Comparison of ENCODE assay signal across 10 cellular contexts in the genomic region with DNA sequence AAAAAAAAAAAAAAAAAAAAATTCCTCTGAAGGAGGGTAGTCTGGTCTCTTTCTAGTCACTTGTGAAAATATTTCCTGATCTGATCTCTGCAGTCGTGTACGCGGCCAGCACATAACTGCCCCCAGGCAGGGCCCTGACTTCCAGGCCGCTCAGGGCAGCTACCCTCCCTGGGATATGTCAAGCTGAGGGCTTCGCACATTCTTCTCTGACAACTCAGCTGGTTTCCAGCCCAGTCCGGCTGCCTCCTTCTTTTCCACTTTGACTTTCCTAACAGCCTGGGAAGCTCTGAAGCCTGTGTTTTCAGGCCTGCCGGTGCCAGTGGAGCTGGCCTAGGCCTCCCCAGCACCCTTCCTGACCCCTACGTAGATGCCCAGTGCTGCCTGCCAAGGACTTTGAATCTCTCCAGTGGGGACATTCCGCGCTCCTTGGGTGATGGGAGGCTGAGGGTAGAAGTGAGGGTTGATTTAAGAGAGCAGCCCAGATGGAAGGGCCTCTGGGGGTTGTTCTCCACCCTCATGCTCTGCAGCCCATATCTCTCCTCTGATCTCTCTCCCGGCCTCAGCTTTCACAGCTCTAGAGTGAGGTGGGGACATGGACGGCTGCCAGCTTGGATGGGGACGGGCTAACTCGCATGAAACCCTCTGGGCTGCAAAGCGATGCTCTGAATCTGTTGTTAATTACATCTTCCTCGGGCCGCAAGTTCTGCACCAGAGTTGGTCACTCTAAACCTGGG. TPM values are rescaled to one million over a fixed set of nuclear protein-coding genes. Genes with fewer than 3 reads are reported as not detected.
DNase-seq lines count a peak whose midpoint lies in the region; FAIRE-seq and TF ChIP-seq lines count a peak whose summit lies in the region.
"Had no signal": no experiment of that assay in that cellular context is flagged by ENCODE, and none has a peak within 500 bp of the region (broad histone marks: within the 10 kb centered on the region; RNA-seq: fewer than 3 reads in every experiment).

No MANE protein-coding gene starts in this region.

- H3K9ac ChIP-seq in keratinocyte (ENCODE audit: control insufficient read depth, extremely low read depth, insufficient read depth, low read length) (no peak overlapping the region), stomach smooth muscle (ENCODE audit: low read length in 2 of 2) (peak overlapping the region; percentile 39 to 58)

- H2AFZ ChIP-seq in keratinocyte (ENCODE audit: control insufficient read depth, low read length) = no peak overlapping the region

- no peaks in the 10 kb centered on the region for H4K20me1 ChIP-seq in keratinocyte (ENCODE audit: control insufficient read depth, extremely low read depth, insufficient read depth, low read length)

- H3K9me3 ChIP-seq in keratinocyte (ENCODE audit: control insufficient read depth, low read depth, low read length) (no peaks in the 10 kb centered on the region), stomach smooth muscle (ENCODE audit: control insufficient read depth in 2 of 2, low read length in 2 of 2) (no peaks in the 10 kb centered on the region)

- in situ Hi-C loops in brain microvascular endothelial cell (cut with HindIII; ENCODE audit: low pct_ligation_motif_present, low sequenced_read_pairs) = no loop called here

- H3K9me1 ChIP-seq in keratinocyte (ENCODE audit: control insufficient read depth, extremely low read depth, insufficient read depth, low read length) = peaks cover 2% of the 10 kb centered on the region

- DNase-seq in HCEC 1CT (peak; percentile 83), brain microvascular endothelial cell (peak; percentile 74), keratinocyte (ENCODE audit: low read depth, low spot score) (no peak), NCI-H2227 (lab: John Stamatoyannopoulos, UW; ENCODE audit: unreplicated experiment) (no peak), NCI-H774 (lab: John Stamatoyannopoulos, UW) (no peak), SKM-1 (lab: John Stamatoyannopoulos, UW; ENCODE audit: unreplicated experiment) (no peak), OCI-M2 (lab: John Stamatoyannopoulos, UW; ENCODE audit: unreplicated experiment) (no peak)
- DNase-seq: activated CD8-positive, alpha-beta T cell treated with anti-CD3 and anti-CD28 coated beads, Interleukin-2, amount 10 ng/mL, durations not matched to agents 7 days and 5 days had no signal

- FAIRE-seq in keratinocyte (lab: Jason Lieb, UNC) = no peak

- peak overlapping the region; percentile 5 for H3K4me2 ChIP-seq in keratinocyte (ENCODE audit: control insufficient read depth, extremely low read depth, insufficient read depth, low read depth, low read length)

- TF ChIP-seq CTCF in brain microvascular endothelial cell (IDR thresholded peaks at IDR 0.05; ENCODE audit: low read depth, low read length, missing control alignments) = no peak
- TF ChIP-seq CTCF in keratinocyte (optimal IDR thresholded peaks at IDR 0.05 in 1 of 3, IDR thresholded peaks at IDR 0.05 in 1 of 3, conservative IDR thresholded peaks at IDR 0.05 in 1 of 3; ENCODE audit: extremely low read depth in 1 of 3, insufficient read depth in 2 of 3, low read length in 3 of 3) = no peak

- H3K36me3 ChIP-seq in brain microvascular endothelial cell (replicated peaks) = peaks cover 48% of the 10 kb centered on the region
- no peaks in the 10 kb centered on the region for H3K36me3 ChIP-seq in keratinocyte (ENCODE audit: control insufficient read depth in 2 of 2, extremely low read depth in 1 of 2, insufficient read depth in 2 of 2, low read length in 2 of 2)
- no peaks in the 10 kb centered on the region for H3K36me3 ChIP-seq in stomach smooth muscle (ENCODE audit: control insufficient read depth in 2 of 2, insufficient read depth in 2 of 2, low read length in 2 of 2)

- dilution Hi-C loops in keratinocyte (cut with MboI; ENCODE audit: extremely low pct_ligation_motif_present, low sequenced_read_pairs) = no loop called here

- no peak overlapping the region for H3K4me3 ChIP-seq in brain microvascular endothelial cell (ENCODE audit: low read depth, low read length)
- no peak overlapping the region for H3K4me3 ChIP-seq in keratinocyte (ENCODE audit: control insufficient read depth in 2 of 3, extremely low read depth in 1 of 3, insufficient read depth in 2 of 3, low read depth in 1 of 3, low read length in 3 of 3)
- H3K4me3 ChIP-seq in stomach smooth muscle (ENCODE audit: low read length in 2 of 2) = peak overlapping the region; percentile 35 to 38

- peak overlapping the region; percentile 67 for H3K27ac ChIP-seq in brain microvascular endothelial cell
- H3K27ac ChIP-seq in keratinocyte (ENCODE audit: control insufficient read depth, insufficient read depth, low read length) = no peak overlapping the region
- peak overlapping the region; percentile 92 for H3K27ac ChIP-seq in stomach smooth muscle (ENCODE audit: low read length)

- H3K79me2 ChIP-seq in keratinocyte (ENCODE audit: control insufficient read depth, insufficient read depth, low read length) = no peaks in the 10 kb centered on the region

- peaks cover 17% of the 10 kb centered on the region for H3K4me1 ChIP-seq in keratinocyte (ENCODE audit: control insufficient read depth, extremely low read depth, insufficient read depth, low read length)
- peaks cover 78% of the 10 kb centered on the region for H3K4me1 ChIP-seq in stomach smooth muscle (ENCODE audit: control insufficient read depth, insufficient read depth, low read length)

- H3K27me3 ChIP-seq in brain microvascular endothelial cell (replicated peaks) (no peaks in the 10 kb centered on the region), keratinocyte (ENCODE audit: control insufficient read depth, extremely low read depth, insufficient read depth, low read length) (no peaks in the 10 kb centered on the region), stomach smooth muscle (ENCODE audit: control insufficient read depth in 1 of 2, insufficient read depth in 2 of 2, low read length in 2 of 2) (no peaks in the 10 kb centered on the region)

RNA-seq across cellular contexts. Expression of a gene that starts 20.7 kb away (rescaled TPM):
- 3.1 to 5.6 TPM (median 4.9 TPM) in 3 replicates for polyA plus RNA-seq in keratinocyte
- polyA plus RNA-seq in keratinocyte (2011; ENCODE audit: low read depth) = 3.0 TPM
- 1.1 and 2.1 TPM in 2 replicates for polyA plus RNA-seq in keratinocyte (2011; cell fraction: cytosol; rRNA removed)
- polyA plus RNA-seq in keratinocyte (2011; cell fraction: nucleus; rRNA removed) = 22.0 and 30.3 TPM in 2 replicates
- 0.87 and 10.2 TPM in 2 replicates for polyA plus RNA-seq in keratinocyte (2012; ENCODE audit: low replicate concordance)
- polyA minus RNA-seq in keratinocyte = 6.7 to 22.0 TPM (median 12.5 TPM) in 3 replicates
- 13.2 TPM for polyA minus RNA-seq in keratinocyte (2011; cell fraction: cytosol; rRNA and poly(A)+ RNA removed)
- polyA minus RNA-seq in keratinocyte (2011; cell fraction: nucleus; rRNA and poly(A)+ RNA removed) = 27.4 and 29.4 TPM in 2 replicates
- polyA plus RNA-seq: neural cell had no signal

Comparison
In these comparisons a context has a peak if more than half of its experiments do, and no peak if none do; other contexts are left out.
1. DNase-seq: peak in HCEC 1CT (single experiment) and brain microvascular endothelial cell (single experiment); none in keratinocyte (single experiment), NCI-H2227 (single experiment), NCI-H774 (single experiment), SKM-1 (single experiment) and OCI-M2 (single experiment).
2. H3K4me3 ChIP-seq: peak in stomach smooth muscle (2 of 2); none in brain microvascular endothelial cell (single experiment) and keratinocyte (0 of 3).